In genomic region chr10:29317423-29318021, GRCh38 we compare ENCODE assay signal across 1 cellular context.
TF ChIP-seq lines count a peak whose summit lies in the region.

No MANE protein-coding gene starts in this region.

TF ChIP-seq in HepG2, 621 proteins besides CTCF, POLR2A, EP300 and RAD21 (continued from another document):
- 0 out of 2 replicates have a peak, but pooled peaks have one; percentile 13 for TF ChIP-seq ARID5B (CRISPR knock-in tag; IDR thresholded peaks at IDR 0.05)
- peak; percentile 17; the same call in 1 of the 2 replicates for TF ChIP-seq SALL1 (CRISPR knock-in tag; IDR thresholded peaks at IDR 0.05)
- 0 out of 2 replicates have a peak, but pooled peaks have one; percentile 18 for TF ChIP-seq HDAC2 (CRISPR knock-in tag; IDR thresholded peaks at IDR 0.05)
- TF ChIP-seq ZNF331 (CRISPR knock-in tag; IDR thresholded peaks at IDR 0.05), result 0 out of 2 replicates have a peak, but pooled peaks have one; percentile 22
